In the genomic region with DNA sequence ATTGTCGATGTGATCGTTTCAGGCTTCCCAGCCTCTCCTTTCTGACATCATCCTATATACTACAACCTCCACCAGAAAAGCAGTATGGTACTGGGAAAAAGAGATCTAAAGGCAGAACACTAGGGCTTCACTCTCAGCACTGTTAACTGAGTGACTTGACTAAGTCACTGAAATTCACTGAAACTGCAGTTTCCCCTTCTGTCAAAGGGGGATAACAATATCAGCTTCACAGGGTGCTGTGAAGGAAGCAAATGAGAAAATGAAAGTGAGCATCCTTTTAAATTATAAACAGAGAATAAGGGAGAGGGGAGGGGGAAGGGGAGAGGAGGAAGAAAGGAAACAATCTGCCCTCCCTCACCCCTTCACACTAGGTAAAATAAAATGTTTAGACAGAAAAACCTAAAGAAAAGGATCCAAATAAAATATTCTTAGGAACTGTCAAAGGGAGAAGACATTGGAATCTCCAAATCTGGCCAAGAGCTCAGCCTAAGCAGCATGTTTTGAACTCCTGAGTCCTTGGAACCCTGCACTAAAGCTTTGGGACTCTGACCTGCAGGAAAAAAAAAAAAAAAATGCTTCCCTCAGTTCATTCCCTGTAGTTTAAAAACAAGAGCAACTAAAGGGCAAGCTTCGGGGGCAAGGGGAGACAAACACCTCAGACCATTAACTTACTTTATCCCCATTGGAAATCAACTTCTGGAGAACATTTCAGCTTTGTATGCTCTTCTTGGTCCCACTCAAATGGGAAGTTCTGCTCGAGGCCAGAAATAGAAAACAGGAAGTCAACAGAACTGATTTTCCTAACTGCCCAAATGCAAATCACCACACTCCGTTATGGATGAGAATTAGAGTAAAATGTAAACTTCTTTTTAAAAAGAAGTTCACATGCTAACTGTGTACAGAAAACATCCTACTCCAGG, we compare ENCODE assay signal across 9 cellular contexts.
DNase-seq lines count a peak whose midpoint lies in the region; ATAC-seq and TF ChIP-seq lines count a peak whose summit lies in the region.
"Had no signal": no experiment of that assay in that cellular context is flagged by ENCODE, and none has a peak within 500 bp of the region (broad histone marks: within the 10 kb centered on the region; RNA-seq: fewer than 3 reads in every experiment).

No MANE protein-coding gene starts in this region.

- no peak overlapping the region for H3K9ac ChIP-seq in PC-3 (ENCODE audit: low read length)

- 44% methylated on average over 5 of the region's 5 CpGs for WGBS in esophagus muscularis mucosa

- peaks cover 42 to 87% (median 75%) of the 10 kb centered on the region in 4 donors for H3K4me1 ChIP-seq in esophagus muscularis mucosa
- no peaks in the 10 kb centered on the region for H3K4me1 ChIP-seq in PC-3 (ENCODE audit: insufficient read depth, low read length)
- H3K4me1 ChIP-seq in left lung, result no peaks in the 10 kb centered on the region

- no peaks in the 10 kb centered on the region for H3K36me3 ChIP-seq in esophagus muscularis mucosa
- H3K36me3 ChIP-seq in PC-3 (ENCODE audit: low read depth, low read length), result no peaks in the 10 kb centered on the region
- no peaks in the 10 kb centered on the region for H3K36me3 ChIP-seq in left lung

- H3K9me2 ChIP-seq in PC-3 (replicated peaks; ENCODE audit: low read length), result no peaks in the 10 kb centered on the region

- no peak for TF ChIP-seq POLR2A in esophagus muscularis mucosa (IDR thresholded peaks at IDR 0.05; ENCODE audit: low read depth)

- ATAC-seq in GM21447 (IDR thresholded peaks at IDR 0.05; ENCODE audit: unreplicated experiment) (peak; percentile 44), HG03460 (IDR thresholded peaks at IDR 0.05; ENCODE audit: unreplicated experiment) (peak; percentile 47), PC-3 (no peak), left lung (no peak)

- TF ChIP-seq EP300 in esophagus muscularis mucosa (IDR thresholded peaks at IDR 0.05), result no peak

- H4K20me1 ChIP-seq in PC-3 (ENCODE audit: low read length), result no peaks in the 10 kb centered on the region

- H3K27ac ChIP-seq in esophagus muscularis mucosa (replicated peaks in 1 of 4) (peak overlapping the region; percentile 88 to 91 (median 90)), PC-3 (ENCODE audit: low read length) (no peak overlapping the region), left lung (no peak overlapping the region)

- no peaks in the 10 kb centered on the region for H3F3A ChIP-seq in PC-3 (ENCODE audit: low read length, unreplicated experiment)

- POLR2A ChIA-PET in PC-3 (lab: Charles Lee; ENCODE audit: unreplicated experiment), result no interaction called here

- BruUV-seq in PC-3 (replicated peaks; lab: Mats Ljungman, UMichigan), result no TSS peak

- CTCF ChIA-PET in PC-3 (lab: Charles Lee), result no interaction called here

- no peaks in the 10 kb centered on the region for H3K79me2 ChIP-seq in PC-3 (ENCODE audit: low read length)

- H3K4me3 ChIP-seq in esophagus muscularis mucosa (no peak overlapping the region), PC-3 (ENCODE audit: low read length) (no peak overlapping the region), left lung (no peak overlapping the region)

- intact Hi-C loops in esophagus muscularis mucosa (cut with DNase I), result no loop called here
- intact Hi-C loops in PC-3 (cut with micrococcal nuclease), result no loop called here
- intact Hi-C loops in left lung (cut with DNase I), result no loop called here

- no peak overlapping the region for H2AFZ ChIP-seq in PC-3 (ENCODE audit: low read length)

- H3K27me3 ChIP-seq in esophagus muscularis mucosa (no peaks in the 10 kb centered on the region), PC-3 (ENCODE audit: low read length) (peaks cover 64% of the 10 kb centered on the region), left lung (no peaks in the 10 kb centered on the region)

- no peak for DNase-seq in esophagus muscularis mucosa (ENCODE audit: extremely low spot score)
- no peak for DNase-seq in NCI-H1092 (lab: John Stamatoyannopoulos, UW)
- no peak for DNase-seq in PC-3
- no peak for DNase-seq in HUDEP-2 (lab: John Stamatoyannopoulos, UW; ENCODE audit: unreplicated experiment in 76 of 76)
- no peak for DNase-seq in left lung
- DNase-seq: retina had no signal

- peak; percentile 31 for TF ChIP-seq CTCF in GM12873 (IDR thresholded peaks at IDR 0.05; ENCODE audit: insufficient read depth, low read depth, low read length, missing control alignments)
- TF ChIP-seq CTCF in esophagus muscularis mucosa (IDR thresholded peaks at IDR 0.05), result peak in 2 of 3 experiments; percentile 5
- TF ChIP-seq CTCF in PC-3 (conservative IDR thresholded peaks at IDR 0.05; ENCODE audit: low read depth, low read length), result no peak
- no peak for TF ChIP-seq CTCF in left lung (IDR thresholded peaks at IDR 0.05)

- H3K9me3 ChIP-seq in esophagus muscularis mucosa (no peaks in the 10 kb centered on the region), PC-3 (ENCODE audit: low read length) (no peaks in the 10 kb centered on the region), left lung (no peaks in the 10 kb centered on the region)

- no peak overlapping the region for H3K4me2 ChIP-seq in PC-3 (ENCODE audit: low read length)

Comparison
In these comparisons a context has a peak if more than half of its experiments do, and no peak if none do; other contexts are left out.
1. CTCF ChIP-seq: peak in GM12873 (single experiment) and esophagus muscularis mucosa (2 of 3); none in PC-3 (single experiment) and left lung (0 of 2).
2. ATAC-seq: peak in GM21447 (single experiment) and HG03460 (single experiment); none in PC-3 (single experiment) and left lung (single experiment).
3. H3K27ac ChIP-seq: peak in esophagus muscularis mucosa (4 of 4); none in PC-3 (single experiment) and left lung (0 of 2).